ENCODE assay signal across 14 cellular contexts in genomic region chr7:150481955-150482354, GRCh38. TPM values are rescaled to one million over a fixed set of nuclear protein-coding genes. Genes with fewer than 3 reads are reported as not detected.
DNase-seq lines count a peak whose midpoint lies in the region; ATAC-seq, FAIRE-seq and TF ChIP-seq lines count a peak whose summit lies in the region.
"Had no signal": no experiment of that assay in that cellular context is flagged by ENCODE, and none has a peak within 500 bp of the region (broad histone marks: within the 10 kb centered on the region; RNA-seq: fewer than 3 reads in every experiment).

No MANE protein-coding gene starts in this region.

- H3K9ac ChIP-seq in K562 (ENCODE audit: insufficient read depth in 1 of 2, low read depth in 2 of 2, low read length in 2 of 2) = no peak overlapping the region

- no peaks in the 10 kb centered on the region for H3K9me1 ChIP-seq in K562 (ENCODE audit: control insufficient read depth, insufficient read depth, low read length)

- ATAC-seq in CD8-positive, alpha-beta T cell = peak; percentile 3
- ATAC-seq in K562 (no peak), natural killer cell (peak in 1 of 3 donors; percentile 0)

- WGBS in K562 (ENCODE audit: insufficient coverage, low coverage, missing lambda C conversion rate) = 2% methylated on average over 4 of the region's 4 CpGs

- H3K79me2 ChIP-seq in K562 (ENCODE audit: control insufficient read depth, insufficient read depth, low read length) = no peaks in the 10 kb centered on the region

- H3K4me3 Mint-ChIP-seq in CD14-positive monocyte = no peak overlapping the region
- peak overlapping the region; percentile 81 for H3K4me3 Mint-ChIP-seq in CD8-positive, alpha-beta T cell
- peak overlapping the region; percentile 88 for H3K4me3 Mint-ChIP-seq in natural killer cell

- no peaks in the 10 kb centered on the region for H3K36me3 ChIP-seq in CD8-positive, alpha-beta T cell (ENCODE audit: insufficient read depth, low read length)
- H3K36me3 ChIP-seq in K562 (ENCODE audit: control insufficient read depth, insufficient read depth, low read length) = no peaks in the 10 kb centered on the region

- CTCF ChIA-PET in CD8-positive, alpha-beta T cell (lab: Charles Lee) = interaction anchor here (0.9 to 7.4 kb wide), 12 partner anchors 18 to 273 kb away, joined by 3 to 67 read pairs (median 4); partner anchors contain the start of genes GIMAP1, GIMAP4, GIMAP7 and GIMAP8
- CTCF ChIA-PET in K562 (lab: Yijun Ruan, JAX; ENCODE audit: low intra/inter-chr PET ratio) = no interaction called here

- intact Hi-C loops in CD14-positive monocyte (cut with micrococcal nuclease) (no loop called here), K562 (cut with micrococcal nuclease) (loop anchor here (5.0 kb wide), 1 partner anchor 35 kb away; no protein-coding TSS in a partner anchor), natural killer cell (cut with micrococcal nuclease) (loop anchor here (1.0 to 2.0 kb wide), 4 partner anchors 32 to 186 kb away; partner anchors contain the start of genes GIMAP7 and GIMAP8)
- intact Hi-C loops in CD8-positive, alpha-beta T cell (cut with DNase I, micrococcal nuclease) = loop anchor here (1.0 to 2.0 kb wide), 4 partner anchors 17 to 33 kb away; partner anchors contain the start of genes GIMAP7 (in 2 of the 2) and GIMAP8 (in 1 of the 2)

- H3K36me3 Mint-ChIP-seq in CD14-positive monocyte = peaks cover 34 to 48% of the 10 kb centered on the region in 2 donors
- peaks cover 23% of the 10 kb centered on the region for H3K36me3 Mint-ChIP-seq in CD8-positive, alpha-beta T cell
- peaks cover 17% of the 10 kb centered on the region for H3K36me3 Mint-ChIP-seq in natural killer cell

- H3K9me3 ChIP-seq in CD8-positive, alpha-beta T cell (ENCODE audit: low read length) = no peaks in the 10 kb centered on the region
- no peaks in the 10 kb centered on the region for H3K9me3 ChIP-seq in K562 (replicated peaks; ENCODE audit: control insufficient read depth, insufficient read depth, low read depth, low read length)

- H3K4me1 ChIP-seq in CD8-positive, alpha-beta T cell (ENCODE audit: insufficient read depth, low read length) = peaks cover 89% of the 10 kb centered on the region
- no peaks in the 10 kb centered on the region; a peak in 1 of 5 replicates for H3K4me1 ChIP-seq in K562 (replicated peaks in 1 of 2; ENCODE audit: control insufficient read depth in 2 of 2, insufficient read depth in 2 of 2, low read length in 2 of 2)

- no peak for TF ChIP-seq EP300 in K562 (IDR thresholded peaks at IDR 0.05; ENCODE audit: low read length)

- H2AFZ ChIP-seq in K562 (ENCODE audit: low read depth, low read length) = no peak overlapping the region

- POLR2A ChIA-PET in CD8-positive, alpha-beta T cell (lab: Charles Lee) = interaction anchor here (0.6 to 10.5 kb wide), 31 partner anchors 8 to 576 kb away, joined by 3 to 193 read pairs (median 6); partner anchors contain the start of genes GIMAP1, GIMAP4, GIMAP5 and GIMAP6
- POLR2A ChIA-PET in K562 (lab: Yijun Ruan, JAX) = interaction anchor here (0.6 to 0.8 kb wide), 2 partner anchors 32 to 628 kb away, joined by 3 read pairs; no protein-coding TSS in a partner anchor

- FAIRE-seq in K562 (lab: Jason Lieb, UNC) = peak; percentile 37

- no peak overlapping the region for H3K4me2 ChIP-seq in K562 (ENCODE audit: insufficient read depth, low read length)

- no peak for TF ChIP-seq POLR2A in K562 (conservative IDR thresholded peaks at IDR 0.05)

- H3K27me3 Mint-ChIP-seq in CD14-positive monocyte (ENCODE audit: low read depth in 3 of 3) (no peaks in the 10 kb centered on the region), natural killer cell (ENCODE audit: low read depth in 2 of 2) (no peaks in the 10 kb centered on the region)
- H3K27me3 Mint-ChIP-seq in CD8-positive, alpha-beta T cell (ENCODE audit: low read depth) = no peaks in the 10 kb centered on the region

- H3K4me3 ChIP-seq in CD8-positive, alpha-beta T cell (ENCODE audit: low read depth, low read length) = peak overlapping the region; percentile 1
- H3K4me3 ChIP-seq in K562 = no peak overlapping the region

- H3K9me3 Mint-ChIP-seq in CD14-positive monocyte = peaks cover 0 to 3% (median 0%) of the 10 kb centered on the region in 7 donors
- H3K9me3 Mint-ChIP-seq in CD8-positive, alpha-beta T cell = no peaks in the 10 kb centered on the region
- no peaks in the 10 kb centered on the region for H3K9me3 Mint-ChIP-seq in natural killer cell

- H4K20me1 ChIP-seq in K562 (replicated peaks; ENCODE audit: control insufficient read depth, insufficient read depth, low read length) = no peaks in the 10 kb centered on the region

- in situ Hi-C loops in K562 (cut with MboI) = no loop called here

- TF ChIP-seq CTCF in CD14-positive monocyte (IDR thresholded peaks at IDR 0.05) = no peak
- no peak for TF ChIP-seq CTCF in CD8-positive, alpha-beta T cell (IDR thresholded peaks at IDR 0.05)
- TF ChIP-seq CTCF in K562 (IDR thresholded peaks at IDR 0.05 in 2 of 3, conservative IDR thresholded peaks at IDR 0.05 in 1 of 3; ENCODE audit: insufficient read depth in 2 of 3, low read depth in 1 of 3, low read length in 3 of 3) = no peak
- no peak for TF ChIP-seq CTCF in natural killer cell (IDR thresholded peaks at IDR 0.05)
- TF ChIP-seq CTCF in GM10266 (IDR thresholded peaks at IDR 0.05; ENCODE audit: control insufficient read depth, insufficient read depth, low read depth, missing control alignments) = no peak

- peak overlapping the region; percentile 55 for H3K27ac ChIP-seq in CD8-positive, alpha-beta T cell (ENCODE audit: low read depth, low read length)
- H3K27ac ChIP-seq in K562 (ENCODE audit: extremely low read depth, low read depth, low read length) = no peak overlapping the region
- H3K27ac ChIP-seq: RWPE1 had no signal

- no TSS peak for BruUV-seq in K562 (replicated peaks; lab: Mats Ljungman, UMichigan)

- no peaks in the 10 kb centered on the region for H3K27me3 ChIP-seq in CD8-positive, alpha-beta T cell (ENCODE audit: insufficient read depth, low read length)
- peaks cover 25 to 36% of the 10 kb centered on the region in 2 experiments for H3K27me3 ChIP-seq in K562 (ENCODE audit: control insufficient read depth in 2 of 2, insufficient read depth in 2 of 2, low read length in 2 of 2)

- H3K27ac Mint-ChIP-seq in CD14-positive monocyte (peak overlapping the region; percentile 51 to 94 (median 81)), natural killer cell (peak overlapping the region; percentile 96 to 97)
- peak overlapping the region; percentile 100 for H3K27ac Mint-ChIP-seq in CD8-positive, alpha-beta T cell

- no peak for TF ChIP-seq RAD21 in K562 (CRISPR knock-in tag; conservative IDR thresholded peaks at IDR 0.05 in 1 of 2, IDR thresholded peaks at IDR 0.05 in 1 of 2)

- H3K4me1 Mint-ChIP-seq in CD14-positive monocyte (peaks cover 91% of the 10 kb centered on the region), natural killer cell (peaks cover 85 to 89% of the 10 kb centered on the region in 2 donors)
- peaks cover 90% of the 10 kb centered on the region for H3K4me1 Mint-ChIP-seq in CD8-positive, alpha-beta T cell (ENCODE audit: low read depth)

- no peak for DNase-seq in CD14-positive monocyte (ENCODE audit: low spot score)
- no peak for DNase-seq in CD8-positive, alpha-beta T cell
- DNase-seq in K562 (ENCODE audit: extremely low read depth in 1 of 4, low spot score in 3 of 4) = no peak
- DNase-seq in natural killer cell = no peak
- no peak for DNase-seq in NCI-H748 treated with DMSO at 0.1 percent for 48 hours (lab: John Stamatoyannopoulos, UW)
- DNase-seq in GM10266 (ENCODE audit: extremely low spot score) = no peak
- no peak for DNase-seq in SHP77 treated with DMSO at 0.1 percent for 48 hours (lab: John Stamatoyannopoulos, UW)
- DNase-seq in DMS53 (lab: John Stamatoyannopoulos, UW) = no peak
- DNase-seq: amniotic stem cell, cortex of kidney, NCI-H2081 treated with DMSO at 0.1 percent for 48 hours, T1000 had no signal

RNA-seq across cellular contexts. Expression of gene GIMAP8, which starts 31.5 kb away (rescaled TPM):
- 10 to 100 TPM; 12.0 to 22.5 TPM for polyA plus RNA-seq in CD14-positive monocyte
- total RNA-seq in CD8-positive, alpha-beta T cell = 1 to 10 TPM; 2.0 to 2.5 TPM
- total RNA-seq in K562 (2011; cell fraction: chromatin; rRNA removed; ENCODE audit: low replicate concordance) = not detected in 2 replicates
- not detected in 2 replicates for total RNA-seq in K562 (2011; cell fraction: nucleolus; rRNA removed)
- not detected in 2 replicates for total RNA-seq in K562 (2011; cell fraction: nucleoplasm; rRNA removed)
- not detected in 2 replicates for total RNA-seq in K562 (2014; rRNA removed)
- total RNA-seq in K562 (2014; rRNA removed; fragmentation: Illumina TruSeq; extraction: Trizol) = not detected in 2 replicates
- total RNA-seq in K562 (2015; rRNA removed; fragmentation: Illumina TruSeq; extraction: Trizol) = not detected in 2 replicates
- 0.16 TPM in 1 of 2 replicates, not detected in the other for total RNA-seq in K562 (2021)
- polyA plus RNA-seq in K562 (2011; rRNA removed) = not detected in 2 replicates
- polyA plus RNA-seq in K562 (2011; cell fraction: cytosol; rRNA removed) = not detected in 2 replicates
- not detected in 2 replicates for polyA plus RNA-seq in K562 (2011; cell fraction: nucleus; rRNA removed)
- 0.01 TPM in 2 replicates for polyA plus RNA-seq in K562 (2012)
- polyA plus RNA-seq in K562 (2014; fragmentation: Illumina TruSeq; extraction: Trizol) = not detected in 2 replicates
- polyA plus RNA-seq in K562 (2014; fragmentation: Nextera tagmentation; extraction: Ambion mirVana) = not detected
- polyA plus RNA-seq in K562 (2014; rRNA removed) = not detected in 2 replicates
- polyA minus RNA-seq in K562 (2011; rRNA and poly(A)+ RNA removed) = not detected in 2 replicates
- not detected in 2 replicates for polyA minus RNA-seq in K562 (2011; cell fraction: cytosol; rRNA and poly(A)+ RNA removed)
- not detected in 2 replicates for polyA minus RNA-seq in K562 (2011; cell fraction: nucleus; rRNA and poly(A)+ RNA removed)
- 10 to 100 TPM in 1 of 3 donors, 1 to 10 TPM in 2; 6.7 to 17.7 (median 8.4) TPM for total RNA-seq in natural killer cell
- polyA plus RNA-seq: BJ had no signal

RNA-seq across cellular contexts. Expression of gene GIMAP7, which starts 32.7 kb away (rescaled TPM):
- 100 to 1,000 TPM in 1 of 2 donors, 10 to 100 TPM in 1; 54.5 to 115 TPM for polyA plus RNA-seq in CD14-positive monocyte
- 10 to 100 TPM; 21.2 to 29.7 TPM for total RNA-seq in CD8-positive, alpha-beta T cell
- total RNA-seq in K562 (2011; cell fraction: chromatin; rRNA removed; ENCODE audit: low replicate concordance) = not detected in 2 replicates
- total RNA-seq in K562 (2011; cell fraction: nucleolus; rRNA removed) = not detected in 2 replicates
- not detected in 2 replicates for total RNA-seq in K562 (2011; cell fraction: nucleoplasm; rRNA removed)
- total RNA-seq in K562 (2014; rRNA removed) = not detected in 2 replicates
- not detected in 2 replicates for total RNA-seq in K562 (2014; rRNA removed; fragmentation: Illumina TruSeq; extraction: Trizol)
- not detected in 2 replicates for total RNA-seq in K562 (2015; rRNA removed; fragmentation: Illumina TruSeq; extraction: Trizol)
- 0.25 and 0.42 TPM in 2 replicates for total RNA-seq in K562 (2021)
- not detected in 2 replicates for polyA plus RNA-seq in K562 (2011; rRNA removed)
- polyA plus RNA-seq in K562 (2011; cell fraction: cytosol; rRNA removed) = not detected in 2 replicates
- not detected in 2 replicates for polyA plus RNA-seq in K562 (2011; cell fraction: nucleus; rRNA removed)
- polyA plus RNA-seq in K562 (2012) = not detected in 2 replicates
- not detected in 2 replicates for polyA plus RNA-seq in K562 (2014; fragmentation: Illumina TruSeq; extraction: Trizol)
- not detected for polyA plus RNA-seq in K562 (2014; fragmentation: Nextera tagmentation; extraction: Ambion mirVana)
- polyA plus RNA-seq in K562 (2014; rRNA removed) = not detected in 2 replicates
- not detected in 2 replicates for polyA minus RNA-seq in K562 (2011; rRNA and poly(A)+ RNA removed)
- not detected in 2 replicates for polyA minus RNA-seq in K562 (2011; cell fraction: cytosol; rRNA and poly(A)+ RNA removed)
- polyA minus RNA-seq in K562 (2011; cell fraction: nucleus; rRNA and poly(A)+ RNA removed) = not detected in 2 replicates
- 100 to 1,000 TPM in 1 of 3 donors, 10 to 100 TPM in 2; 66.3 to 100 (median 67.6) TPM for total RNA-seq in natural killer cell
- polyA plus RNA-seq: BJ had no signal

Comparison
In these comparisons a context has a peak if more than half of its experiments do, and no peak if none do; other contexts are left out.
1. H3K4me3 Mint-ChIP-seq: peak in CD8-positive, alpha-beta T cell (single experiment) and natural killer cell (single experiment); none in CD14-positive monocyte (0 of 2).
2. RNA of gene GIMAP7, which starts 32.7 kb away (total RNA-seq): 66.3 to 100 TPM in natural killer cell and 21.2 to 29.7 TPM in CD8-positive, alpha-beta T cell; 0.25 to 0.42 TPM in K562; every median in the first group is over 10 times any median in the second.
3. intact Hi-C loops: an anchor here in CD8-positive, alpha-beta T cell (1.0 to 2.0 kb wide), K562 (5.0 kb wide) and natural killer cell (1.0 to 2.0 kb wide); none called in CD14-positive monocyte.
4. Peak in every context shown above with its lines, with median percentiles within 50 percentile points of each other: H3K27ac Mint-ChIP-seq.